ENCODE assay signal across 9 cellular contexts in the genomic region with DNA sequence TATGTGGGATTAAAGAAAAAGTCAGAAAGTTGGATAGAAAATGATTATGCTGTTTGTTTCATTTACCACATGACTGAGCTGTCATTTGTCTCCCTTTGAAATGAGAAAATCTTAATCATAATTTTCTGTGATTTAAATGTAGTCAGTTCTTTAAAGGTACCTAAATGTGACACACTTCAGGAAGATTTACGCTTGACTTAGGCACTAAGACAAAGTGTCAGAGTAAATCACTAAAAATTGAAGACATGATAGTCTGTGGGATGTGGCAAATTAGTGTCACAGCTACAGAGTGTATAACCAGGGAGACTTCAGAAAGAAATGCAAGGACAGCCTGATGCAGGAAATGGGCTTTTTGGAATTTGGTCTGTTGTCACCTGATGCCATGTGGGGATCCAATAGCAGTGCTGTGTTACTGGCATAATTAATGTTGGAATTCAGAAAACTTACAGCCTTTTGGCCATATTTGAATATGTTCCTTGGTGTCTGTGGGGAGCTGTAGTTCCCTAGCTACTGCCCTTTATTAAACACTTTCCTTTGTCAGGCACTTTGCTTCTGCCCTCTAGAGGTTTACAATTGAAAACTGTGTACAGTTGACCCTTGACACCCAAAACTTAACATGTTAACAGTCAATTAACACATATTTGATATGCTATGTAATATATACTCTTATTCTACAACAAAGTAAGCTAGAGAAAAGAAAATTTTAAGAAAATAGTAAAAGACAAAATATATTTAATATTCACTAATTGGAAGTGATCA.
DNase-seq lines count a peak whose midpoint lies in the region; ATAC-seq and TF ChIP-seq lines count a peak whose summit lies in the region.
"Had no signal": no experiment of that assay in that cellular context is flagged by ENCODE, and none has a peak within 500 bp of the region (broad histone marks: within the 10 kb centered on the region; RNA-seq: fewer than 3 reads in every experiment).

No MANE protein-coding gene starts in this region.

- no peaks in the 10 kb centered on the region for H4K20me1 ChIP-seq in hepatocyte (ENCODE audit: insufficient read depth, poor library complexity, severe bottlenecking)

- TF ChIP-seq CTCF in Caco-2 (IDR thresholded peaks at IDR 0.05; ENCODE audit: insufficient read depth in 1 of 2, low read depth in 1 of 2, low read length in 1 of 2, severe bottlenecking in 1 of 2, unreplicated experiment in 1 of 2), result peak; percentile 29 to 45
- no peak for TF ChIP-seq CTCF in GM20000 (IDR thresholded peaks at IDR 0.05; ENCODE audit: extremely low read depth, missing control alignments)
- TF ChIP-seq CTCF in hepatocyte (IDR thresholded peaks at IDR 0.05; ENCODE audit: poor library complexity), result peak; percentile 18
- TF ChIP-seq CTCF in testis (IDR thresholded peaks at IDR 0.05), result no peak

- H3K4me3 Mint-ChIP-seq in Caco-2 (ENCODE audit: unreplicated experiment), result no peak overlapping the region
- H3K4me3 Mint-ChIP-seq: CD8-positive, alpha-beta T cell had no signal

- no peaks in the 10 kb centered on the region for H3K9me3 ChIP-seq in Caco-2
- no peaks in the 10 kb centered on the region for H3K9me3 ChIP-seq in hepatocyte (ENCODE audit: low read depth)
- no peaks in the 10 kb centered on the region for H3K9me3 ChIP-seq in testis

- H3K36me3 ChIP-seq in Caco-2 (ENCODE audit: control insufficient read depth, insufficient read depth, low read length), result no peaks in the 10 kb centered on the region
- H3K36me3 ChIP-seq in hepatocyte (replicated peaks; ENCODE audit: insufficient read depth, low read depth), result no peaks in the 10 kb centered on the region
- H3K36me3 ChIP-seq in testis (ENCODE audit: low read depth, missing control alignments), result no peaks in the 10 kb centered on the region

- H3K4me2 ChIP-seq in hepatocyte, result no peak overlapping the region

- intact Hi-C loops in Caco-2 (cut with micrococcal nuclease; ENCODE audit: unreplicated experiment) (loop anchor here (1.0 to 10.0 kb wide), 2 partner anchors 156 to 194 kb away; no protein-coding TSS in a partner anchor), testis (cut with DNase I; ENCODE audit: low total_unique reads) (no loop called here)

- ATAC-seq in HG02970 (IDR thresholded peaks at IDR 0.05; ENCODE audit: low FRiP score, unreplicated experiment), result no peak
- ATAC-seq: CD8-positive, alpha-beta T cell had no signal

- peaks cover 47% of the 10 kb centered on the region for H3K36me3 Mint-ChIP-seq in Caco-2 (ENCODE audit: insufficient read depth, unreplicated experiment)

- no peak overlapping the region for H3K4me3 ChIP-seq in Caco-2 (ENCODE audit: low read depth, low read length)
- H3K4me3 ChIP-seq in hepatocyte, result no peak overlapping the region
- no peak overlapping the region for H3K4me3 ChIP-seq in testis

- CTCF ChIA-PET in Caco-2 (lab: Charles Lee), result interaction anchor here (0.6 to 1.9 kb wide), 2 partner anchors 193 to 340 kb away, joined by 3 to 5 read pairs; no protein-coding TSS in a partner anchor

- no peaks in the 10 kb centered on the region for H3K27me3 Mint-ChIP-seq in Caco-2 (ENCODE audit: insufficient read depth, unreplicated experiment)

- no peaks in the 10 kb centered on the region for H3K27me3 ChIP-seq in Caco-2 (replicated peaks; ENCODE audit: control insufficient read depth, insufficient read depth, low read length)
- no peaks in the 10 kb centered on the region for H3K27me3 ChIP-seq in hepatocyte
- no peaks in the 10 kb centered on the region for H3K27me3 ChIP-seq in testis

- H3K4me1 Mint-ChIP-seq in Caco-2 (ENCODE audit: low read depth, unreplicated experiment), result peaks cover 22% of the 10 kb centered on the region

- H3K9me3 Mint-ChIP-seq in Caco-2 (ENCODE audit: unreplicated experiment), result no peaks in the 10 kb centered on the region
- H3K9me3 Mint-ChIP-seq: CD8-positive, alpha-beta T cell had no signal

- no peak overlapping the region for H2AFZ ChIP-seq in hepatocyte

- POLR2A ChIA-PET in Caco-2 (lab: Charles Lee), result no interaction called here

- DNase-seq in Caco-2 (peak in 1 of 2 experiments; percentile 3), GM20000 (ENCODE audit: low spot score) (peak; percentile 5), MV-4-11 (lab: John Stamatoyannopoulos, UW) (peak; percentile 9), hepatocyte (ENCODE audit: low spot score) (no peak), T-helper 1 cell (no peak), testis (no peak), DMS79 (lab: John Stamatoyannopoulos, UW) (no peak)
- DNase-seq: CD8-positive, alpha-beta T cell had no signal

- no peak overlapping the region for H3K27ac Mint-ChIP-seq in Caco-2 (ENCODE audit: unreplicated experiment)

- no peaks in the 10 kb centered on the region; the same call in 1 of the 2 replicates for H3K4me1 ChIP-seq in Caco-2
- H3K4me1 ChIP-seq in hepatocyte (ENCODE audit: insufficient read depth), result no peaks in the 10 kb centered on the region
- no peaks in the 10 kb centered on the region for H3K4me1 ChIP-seq in testis

- no peaks in the 10 kb centered on the region for H3K79me2 ChIP-seq in hepatocyte

- whole genome bisulfite sequencing in hepatocyte (ENCODE audit: low lambda C conversion rate, missing lambda C conversion rate), result 93% methylated on average over 1 of the region's 1 CpG
- WGBS in testis, 2 donors, result 95 to 100% methylated on average over 1 of the region's 1 CpG

- no peak for TF ChIP-seq POLR2A in testis (IDR thresholded peaks at IDR 0.05)

- H3K27ac ChIP-seq in hepatocyte (no peak overlapping the region), testis (no peak overlapping the region)

- no peaks in the 10 kb centered on the region for H3K9me2 ChIP-seq in hepatocyte (replicated peaks; ENCODE audit: insufficient read depth)

- BruUV-seq in Caco-2 (replicated peaks; lab: Mats Ljungman, UMichigan), result no TSS peak

Comparison
In these comparisons a context has a peak if more than half of its experiments do, and no peak if none do; other contexts are left out.
1. DNase-seq: peak in GM20000 (single experiment) and MV-4-11 (single experiment); none in hepatocyte (single experiment), T-helper 1 cell (0 of 5), testis (single experiment) and DMS79 (single experiment).
2. CTCF ChIP-seq: peak in Caco-2 (2 of 2) and hepatocyte (single experiment); none in GM20000 (single experiment) and testis (0 of 3).